ENCODE assay signal across 2 cellular contexts in the genomic region with DNA sequence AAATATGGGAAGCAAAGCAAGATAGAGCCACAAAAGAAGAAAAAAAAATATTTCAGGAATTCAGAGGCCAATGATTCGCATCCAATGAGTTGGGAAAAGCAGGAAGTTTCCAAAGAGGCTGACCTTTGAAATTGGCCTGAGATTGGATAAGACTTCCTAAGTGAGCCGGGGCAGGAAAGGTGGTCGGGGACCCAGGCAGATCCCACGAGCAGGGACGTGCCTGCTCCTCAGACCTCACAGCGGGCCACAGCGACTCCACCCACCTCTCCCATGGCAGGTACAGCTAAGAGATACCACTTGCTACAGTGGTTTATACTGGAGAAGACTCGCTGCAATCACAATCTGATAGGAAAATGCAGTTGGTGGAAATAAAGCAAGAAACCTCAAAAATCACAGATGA.
TF ChIP-seq lines count a peak whose summit lies in the region.

No MANE protein-coding gene starts in this region.

TF ChIP-seq in GM23338, 12 proteins besides CTCF, POLR2A, EP300 and RAD21:
- TF ChIP-seq, protein P1, sequence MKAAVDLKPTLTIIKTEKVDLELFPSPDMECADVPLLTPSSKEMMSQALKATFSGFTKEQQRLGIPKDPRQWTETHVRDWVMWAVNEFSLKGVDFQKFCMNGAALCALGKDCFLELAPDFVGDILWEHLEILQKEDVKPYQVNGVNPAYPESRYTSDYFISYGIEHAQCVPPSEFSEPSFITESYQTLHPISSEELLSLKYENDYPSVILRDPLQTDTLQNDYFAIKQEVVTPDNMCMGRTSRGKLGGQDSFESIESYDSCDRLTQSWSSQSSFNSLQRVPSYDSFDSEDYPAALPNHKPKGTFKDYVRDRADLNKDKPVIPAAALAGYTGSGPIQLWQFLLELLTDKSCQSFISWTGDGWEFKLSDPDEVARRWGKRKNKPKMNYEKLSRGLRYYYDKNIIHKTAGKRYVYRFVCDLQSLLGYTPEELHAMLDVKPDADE (IDR thresholded peaks at IDR 0.05): no peak
- TF ChIP-seq ZNF114 (CRISPR knock-in tag; IDR thresholded peaks at IDR 0.05) (no peak), JUNB (IDR thresholded peaks at IDR 0.05; ENCODE audit: unreplicated experiment) (no peak)

TF ChIP-seq in GM12891, 5 proteins besides CTCF, POLR2A, EP300 and RAD21:
- TF ChIP-seq SPI1 (IDR thresholded peaks at IDR 0.05; ENCODE audit: low read depth, low read length) (no peak), POU2F2 (IDR thresholded peaks at IDR 0.05; ENCODE audit: low read depth, low read length) (no peak), POLR2AphosphoS5 (IDR thresholded peaks at IDR 0.05; ENCODE audit: low read depth, low read length) (no peak), PAX5 (IDR thresholded peaks at IDR 0.05; ENCODE audit: insufficient read depth, low read length, severe bottlenecking) (no peak), TAF1 (IDR thresholded peaks at IDR 0.05; ENCODE audit: low read depth, low read length) (no peak)
